ENCODE assay signal across 20 cellular contexts in genomic region chr15:65221708-65222107, GRCh38. TPM values are rescaled to one million over a fixed set of nuclear protein-coding genes. Genes with fewer than 3 reads are reported as not detected.
DNase-seq lines count a peak whose midpoint lies in the region; ATAC-seq, FAIRE-seq and TF ChIP-seq lines count a peak whose summit lies in the region.
"Had no signal": no experiment of that assay in that cellular context is flagged by ENCODE, and none has a peak within 500 bp of the region (broad histone marks: within the 10 kb centered on the region; RNA-seq: fewer than 3 reads in every experiment).

No MANE protein-coding gene starts in this region.

- H3K9me3 Mint-ChIP-seq in GM23338, result no peaks in the 10 kb centered on the region
- H3K9me3 Mint-ChIP-seq: HFFc6 had no signal

- no peaks in the 10 kb centered on the region for H3K27me3 ChIP-seq in GM23338 (ENCODE audit: insufficient read depth)
- no peaks in the 10 kb centered on the region for H3K27me3 ChIP-seq in hepatocyte
- no peaks in the 10 kb centered on the region for H3K27me3 ChIP-seq in small intestine (ENCODE audit: control insufficient read depth in 2 of 2, insufficient read depth in 2 of 2, low read length in 2 of 2)

- no peak for ATAC-seq in GM23338
- ATAC-seq in HG03565 (IDR thresholded peaks at IDR 0.05; ENCODE audit: unreplicated experiment), result no peak
- ATAC-seq: GM12878 had no signal

- H3K79me2 ChIP-seq in GM23338 (replicated peaks; ENCODE audit: insufficient read depth) (no peaks in the 10 kb centered on the region), hepatocyte (no peaks in the 10 kb centered on the region)

- no peaks in the 10 kb centered on the region; the same call in 1 of the 2 replicates for H3K4me1 ChIP-seq in GM23338 (ENCODE audit: insufficient read depth)
- H3K4me1 ChIP-seq in hepatocyte (ENCODE audit: insufficient read depth), result peaks cover 11% of the 10 kb centered on the region
- no peaks in the 10 kb centered on the region for H3K4me1 ChIP-seq in small intestine (ENCODE audit: control insufficient read depth in 2 of 2, insufficient read depth in 1 of 2, low read depth in 1 of 2, low read length in 1 of 2)

- peaks cover 1% of the 10 kb centered on the region for H3K27me3 Mint-ChIP-seq in GM23338 (ENCODE audit: insufficient read depth, low read depth, poor library complexity)
- H3K27me3 Mint-ChIP-seq: CD4-positive, alpha-beta memory T cell had no signal

- H3K9me2 ChIP-seq in GM23338 (ENCODE audit: insufficient read depth), result peaks cover 5% of the 10 kb centered on the region; the same call in 1 of the 2 replicates
- no peaks in the 10 kb centered on the region for H3K9me2 ChIP-seq in hepatocyte (replicated peaks; ENCODE audit: insufficient read depth)

- H2AFZ ChIP-seq in GM23338 (0 out of 2 replicates have a peak overlapping the region, but pooled peaks have one; percentile 38), hepatocyte (no peak overlapping the region)

- DNase-seq in GM23338 (ENCODE audit: low spot score) (no peak), hepatocyte (ENCODE audit: low spot score) (no peak), small intestine (peak; percentile 21), islet precursor cell (no peak)
- DNase-seq in activated effector memory CD4-positive, alpha-beta T cell treated with Interleukin-2 at 50 U/mL for 16 hours, result no peak
- DNase-seq: C1 segment of cervical spinal cord; CD4-positive, alpha-beta memory T cell; COR-L47; DMS 273 treated with DMSO at 0.1 percent for 48 hours; DMS79; EL; GDM1; GOT3; HFFc6 had no signal

- H3K9me3 ChIP-seq in hepatocyte (ENCODE audit: low read depth) (no peaks in the 10 kb centered on the region), small intestine (ENCODE audit: control insufficient read depth, low read depth) (no peaks in the 10 kb centered on the region)
- H3K9me3 ChIP-seq: HAP-1 had no signal

- peaks cover 2% of the 10 kb centered on the region; the same call in 2 of the 3 replicates for H3K4me1 Mint-ChIP-seq in GM23338

- no peak overlapping the region for H3K4me3 ChIP-seq in GM23338
- no peak overlapping the region for H3K4me3 ChIP-seq in hepatocyte
- H3K4me3 ChIP-seq in small intestine (ENCODE audit: low read depth in 1 of 2, low read length in 2 of 2), result no peak overlapping the region
- H3K4me3 ChIP-seq: GM12878, HAP-1 had no signal

- H3K36me3 Mint-ChIP-seq in GM23338 (ENCODE audit: low read depth), result no peaks in the 10 kb centered on the region
- H3K36me3 Mint-ChIP-seq: CD4-positive, alpha-beta memory T cell had no signal

- H3K4me2 ChIP-seq in GM23338 (no peak overlapping the region), hepatocyte (no peak overlapping the region)

- H4K20me1 ChIP-seq in GM23338 (replicated peaks; ENCODE audit: insufficient read depth) (no peaks in the 10 kb centered on the region), hepatocyte (ENCODE audit: insufficient read depth, poor library complexity, severe bottlenecking) (no peaks in the 10 kb centered on the region)

- peak overlapping the region; percentile 30; the same call in 1 of the 2 replicates for H3K27ac Mint-ChIP-seq in GM23338
- H3K27ac Mint-ChIP-seq: HFFc6 had no signal

- H3F3A ChIP-seq in GM23338 (replicated peaks; ENCODE audit: low read depth), result no peaks in the 10 kb centered on the region

- H3K27ac ChIP-seq in GM23338 (ENCODE audit: low read depth) (no peak overlapping the region), hepatocyte (peak overlapping the region; percentile 44), small intestine (ENCODE audit: low read depth in 1 of 2, low read length in 1 of 2) (no peak overlapping the region)

- no peaks in the 10 kb centered on the region for H3K36me3 ChIP-seq in GM23338 (ENCODE audit: insufficient read depth)
- H3K36me3 ChIP-seq in hepatocyte (replicated peaks; ENCODE audit: insufficient read depth, low read depth), result no peaks in the 10 kb centered on the region
- no peaks in the 10 kb centered on the region for H3K36me3 ChIP-seq in small intestine (ENCODE audit: control insufficient read depth in 2 of 2, insufficient read depth in 2 of 2, low read length in 2 of 2)
- H3K36me3 ChIP-seq: HAP-1 had no signal

- WGBS in hepatocyte (ENCODE audit: low lambda C conversion rate, missing lambda C conversion rate), result 56% methylated on average over 2 of the region's 2 CpGs
- WGBS in small intestine, 3 donors, result 57 to 78% (median 59%) methylated on average over 2 of the region's 2 CpGs

- TF ChIP-seq CTCF in GM23338 (conservative IDR thresholded peaks at IDR 0.05; ENCODE audit: low read depth in 2 of 2), result no peak
- TF ChIP-seq CTCF in hepatocyte (IDR thresholded peaks at IDR 0.05; ENCODE audit: poor library complexity), result no peak

- H3K4me3 Mint-ChIP-seq in GM23338, result no peak overlapping the region
- H3K4me3 Mint-ChIP-seq: CD4-positive, alpha-beta memory T cell; HFFc6 had no signal

- FAIRE-seq in small intestine (lab: Jason Lieb, UNC), result no peak
- FAIRE-seq: D721Med, GM12878, H54 had no signal

TF ChIP-seq in GM23338, 12 proteins besides CTCF, POLR2A, EP300 and RAD21:
- TF ChIP-seq EZH2 (IDR thresholded peaks at IDR 0.05; ENCODE audit: low read depth, unreplicated experiment) (no peak), ZNF462 (CRISPR knock-in tag; IDR thresholded peaks at IDR 0.05) (no peak), ZNF114 (CRISPR knock-in tag; IDR thresholded peaks at IDR 0.05) (no peak), EZH2phosphoT487 (IDR thresholded peaks at IDR 0.05; ENCODE audit: unreplicated experiment) (no peak), CREB1 (CRISPR knock-in tag; IDR thresholded peaks at IDR 0.05; ENCODE audit: low read depth) (no peak), ZNF331 (CRISPR knock-in tag; IDR thresholded peaks at IDR 0.05; ENCODE audit: low read depth) (no peak)

RNA-seq across cellular contexts. Expression of gene CILP, which starts 10.4 kb away (rescaled TPM):
- 0.03 TPM in 1 of 2 replicates, not detected in the other for total RNA-seq in GM23338 (2014; rRNA removed; shearing (Covaris generic))
- polyA plus RNA-seq in GM23338 (2016; fragmentation: Nextera tagmentation; extraction: Ambion mirVana) (not detected in 2 replicates), hepatocyte (69.2 and 96.4 TPM in 2 replicates), small intestine (1 to 10 TPM in 1 of 3 donors, under 1 TPM in 2; 0.67 to 8.7 (median 0.81) TPM)
- 62.9 and 67.1 TPM in 2 replicates for total RNA-seq in hepatocyte
- total RNA-seq: A172 had no signal
- polyA plus RNA-seq: CD4-positive, alpha-beta memory T cell had no signal

RNA-seq across cellular contexts. Expression of gene CLPX, which starts 36.6 kb away (rescaled TPM):
- 40.6 and 47.0 TPM in 2 replicates for total RNA-seq in GM23338 (2014; rRNA removed; shearing (Covaris generic))
- 18.9 and 20.6 TPM in 2 replicates for polyA plus RNA-seq in GM23338 (2016; fragmentation: Nextera tagmentation; extraction: Ambion mirVana)
- 53.4 and 53.5 TPM in 2 replicates for total RNA-seq in hepatocyte
- polyA plus RNA-seq in hepatocyte, result 20.0 and 33.8 TPM in 2 replicates
- polyA plus RNA-seq in small intestine, result 10 to 100 TPM; 13.2 to 18.6 (median 18.2) TPM
